1 cellular context compared by ENCODE assay signal in genomic region chr5:128932232-128932631, GRCh38. TPM values are rescaled to one million over a fixed set of nuclear protein-coding genes. Genes with fewer than 3 reads are reported as not detected.
"Had no signal": no experiment of that assay in that cellular context is flagged by ENCODE, and none has a peak within 500 bp of the region (broad histone marks: within the 10 kb centered on the region; RNA-seq: fewer than 3 reads in every experiment).

No MANE protein-coding gene starts in this region.

RNA-seq across cellular contexts. Expression of gene SLC27A6, which starts 33.1 kb away (rescaled TPM):
- polyA plus RNA-seq: GM23248 had no signal
